Comparison of ENCODE assay signal across 1 cellular context in the genomic region with DNA sequence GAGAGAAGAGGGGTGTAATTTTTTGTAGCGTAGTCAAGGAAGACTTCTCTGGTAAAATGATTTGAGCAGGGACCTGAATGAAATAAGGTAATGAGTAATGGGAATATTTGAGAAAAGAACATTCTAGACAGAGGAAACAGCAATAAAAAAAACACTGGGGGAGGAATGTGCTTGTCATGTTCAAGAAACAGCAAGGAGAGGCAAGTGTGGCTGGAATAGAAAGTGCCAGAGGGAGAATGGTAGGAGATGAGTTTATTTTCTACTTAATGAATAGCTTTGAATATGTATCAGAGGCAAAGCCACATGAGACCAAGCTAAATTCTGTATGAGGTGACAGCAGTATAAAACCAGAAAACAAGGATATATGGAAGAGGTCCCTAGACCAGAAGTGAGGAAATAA.
TF ChIP-seq lines count a peak whose summit lies in the region.

No MANE protein-coding gene starts in this region.

TF ChIP-seq in GM23338, 12 proteins besides CTCF, POLR2A, EP300 and RAD21:
- TF ChIP-seq, protein P1, sequence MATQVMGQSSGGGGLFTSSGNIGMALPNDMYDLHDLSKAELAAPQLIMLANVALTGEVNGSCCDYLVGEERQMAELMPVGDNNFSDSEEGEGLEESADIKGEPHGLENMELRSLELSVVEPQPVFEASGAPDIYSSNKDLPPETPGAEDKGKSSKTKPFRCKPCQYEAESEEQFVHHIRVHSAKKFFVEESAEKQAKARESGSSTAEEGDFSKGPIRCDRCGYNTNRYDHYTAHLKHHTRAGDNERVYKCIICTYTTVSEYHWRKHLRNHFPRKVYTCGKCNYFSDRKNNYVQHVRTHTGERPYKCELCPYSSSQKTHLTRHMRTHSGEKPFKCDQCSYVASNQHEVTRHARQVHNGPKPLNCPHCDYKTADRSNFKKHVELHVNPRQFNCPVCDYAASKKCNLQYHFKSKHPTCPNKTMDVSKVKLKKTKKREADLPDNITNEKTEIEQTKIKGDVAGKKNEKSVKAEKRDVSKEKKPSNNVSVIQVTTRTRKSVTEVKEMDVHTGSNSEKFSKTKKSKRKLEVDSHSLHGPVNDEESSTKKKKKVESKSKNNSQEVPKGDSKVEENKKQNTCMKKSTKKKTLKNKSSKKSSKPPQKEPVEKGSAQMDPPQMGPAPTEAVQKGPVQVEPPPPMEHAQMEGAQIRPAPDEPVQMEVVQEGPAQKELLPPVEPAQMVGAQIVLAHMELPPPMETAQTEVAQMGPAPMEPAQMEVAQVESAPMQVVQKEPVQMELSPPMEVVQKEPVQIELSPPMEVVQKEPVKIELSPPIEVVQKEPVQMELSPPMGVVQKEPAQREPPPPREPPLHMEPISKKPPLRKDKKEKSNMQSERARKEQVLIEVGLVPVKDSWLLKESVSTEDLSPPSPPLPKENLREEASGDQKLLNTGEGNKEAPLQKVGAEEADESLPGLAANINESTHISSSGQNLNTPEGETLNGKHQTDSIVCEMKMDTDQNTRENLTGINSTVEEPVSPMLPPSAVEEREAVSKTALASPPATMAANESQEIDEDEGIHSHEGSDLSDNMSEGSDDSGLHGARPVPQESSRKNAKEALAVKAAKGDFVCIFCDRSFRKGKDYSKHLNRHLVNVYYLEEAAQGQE (IDR thresholded peaks at IDR 0.05; ENCODE audit: unreplicated experiment), result no peak
- no peak for TF ChIP-seq EZH2phosphoT487 (IDR thresholded peaks at IDR 0.05; ENCODE audit: unreplicated experiment)
- TF ChIP-seq ZNF462 (CRISPR knock-in tag; IDR thresholded peaks at IDR 0.05), result no peak
- TF ChIP-seq JUNB (IDR thresholded peaks at IDR 0.05; ENCODE audit: unreplicated experiment), result no peak
- no peak for TF ChIP-seq POLR2AphosphoS5 (IDR thresholded peaks at IDR 0.05; ENCODE audit: low read depth)
- TF ChIP-seq CREB1 (CRISPR knock-in tag; IDR thresholded peaks at IDR 0.05; ENCODE audit: low read depth), result no peak
- TF ChIP-seq ZNF331 (CRISPR knock-in tag; IDR thresholded peaks at IDR 0.05; ENCODE audit: low read depth), result no peak
- TF ChIP-seq EZH2 (IDR thresholded peaks at IDR 0.05; ENCODE audit: low read depth, unreplicated experiment), result no peak
- no peak for TF ChIP-seq ZNF114 (CRISPR knock-in tag; IDR thresholded peaks at IDR 0.05)
- no peak for TF ChIP-seq ETS1 (IDR thresholded peaks at IDR 0.05)
- TF ChIP-seq STAT1 (IDR thresholded peaks at IDR 0.05; ENCODE audit: unreplicated experiment), result no peak
- no peak for TF ChIP-seq NANOG (IDR thresholded peaks at IDR 0.05; ENCODE audit: borderline replicate concordance)
